Comparison of ENCODE assay signal across 2 cellular contexts in the genomic region with DNA sequence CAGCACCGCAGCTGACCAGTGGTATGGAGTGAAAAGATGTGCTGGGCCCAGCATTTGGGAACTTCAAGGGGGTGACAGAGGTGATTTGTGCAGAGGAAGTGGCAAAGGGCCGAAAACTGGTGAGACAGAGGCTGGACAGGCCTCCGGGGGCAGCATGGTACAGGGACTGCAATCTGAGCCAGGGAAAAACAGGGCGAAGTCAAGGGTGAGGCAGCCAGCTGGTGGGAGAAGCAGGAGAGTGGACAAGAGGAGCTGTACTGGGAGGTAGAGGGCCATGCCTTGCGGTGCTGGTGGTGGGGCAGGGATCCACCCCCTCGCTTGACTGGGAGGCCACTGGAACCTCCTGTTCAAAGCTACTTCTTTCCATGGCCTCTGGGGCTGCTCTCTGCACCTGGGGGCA.
TF ChIP-seq lines count a peak whose summit lies in the region.

No MANE protein-coding gene starts in this region.

TF ChIP-seq in A549, 52 proteins besides CTCF, POLR2A, EP300 and RAD21:
- TF ChIP-seq HOXB5 (CRISPR knock-in tag; IDR thresholded peaks at IDR 0.05) (no peak), HEYL (CRISPR knock-in tag; IDR thresholded peaks at IDR 0.05) (no peak), FOXS1 (CRISPR knock-in tag; IDR thresholded peaks at IDR 0.05) (no peak), MAFK (IDR thresholded peaks at IDR 0.05; ENCODE audit: partially characterized antibody) (no peak), SMC3 (IDR thresholded peaks at IDR 0.05) (no peak), CBX2 (IDR thresholded peaks at IDR 0.05; ENCODE audit: borderline replicate concordance, low read depth) (no peak), NFE2L2 (conservative IDR thresholded peaks at IDR 0.05; ENCODE audit: low read length) (no peak), RARB (CRISPR knock-in tag; IDR thresholded peaks at IDR 0.05) (no peak), MYC (IDR thresholded peaks at IDR 0.05; ENCODE audit: borderline replicate concordance, low read length) (no peak), EHF (CRISPR knock-in tag; IDR thresholded peaks at IDR 0.05) (no peak), ZSCAN20 (CRISPR knock-in tag; IDR thresholded peaks at IDR 0.05) (no peak)
- TF ChIP-seq, protein P1, sequence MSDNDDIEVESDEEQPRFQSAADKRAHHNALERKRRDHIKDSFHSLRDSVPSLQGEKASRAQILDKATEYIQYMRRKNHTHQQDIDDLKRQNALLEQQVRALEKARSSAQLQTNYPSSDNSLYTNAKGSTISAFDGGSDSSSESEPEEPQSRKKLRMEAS (IDR thresholded peaks at IDR 0.05), result no peak
- TF ChIP-seq, protein P2, sequence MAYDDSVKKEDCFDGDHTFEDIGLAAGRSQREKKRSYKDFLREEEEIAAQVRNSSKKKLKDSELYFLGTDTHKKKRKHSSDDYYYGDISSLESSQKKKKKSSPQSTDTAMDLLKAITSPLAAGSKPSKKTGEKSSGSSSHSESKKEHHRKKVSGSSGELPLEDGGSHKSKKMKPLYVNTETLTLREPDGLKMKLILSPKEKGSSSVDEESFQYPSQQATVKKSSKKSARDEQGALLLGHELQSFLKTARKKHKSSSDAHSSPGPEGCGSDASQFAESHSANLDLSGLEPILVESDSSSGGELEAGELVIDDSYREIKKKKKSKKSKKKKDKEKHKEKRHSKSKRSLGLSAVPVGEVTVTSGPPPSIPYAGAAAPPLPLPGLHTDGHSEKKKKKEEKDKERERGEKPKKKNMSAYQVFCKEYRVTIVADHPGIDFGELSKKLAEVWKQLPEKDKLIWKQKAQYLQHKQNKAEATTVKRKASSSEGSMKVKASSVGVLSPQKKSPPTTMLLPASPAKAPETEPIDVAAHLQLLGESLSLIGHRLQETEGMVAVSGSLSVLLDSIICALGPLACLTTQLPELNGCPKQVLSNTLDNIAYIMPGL (CRISPR knock-in tag; IDR thresholded peaks at IDR 0.05; ENCODE audit: borderline replicate concordance), result no peak
- TF ChIP-seq, protein P3, sequence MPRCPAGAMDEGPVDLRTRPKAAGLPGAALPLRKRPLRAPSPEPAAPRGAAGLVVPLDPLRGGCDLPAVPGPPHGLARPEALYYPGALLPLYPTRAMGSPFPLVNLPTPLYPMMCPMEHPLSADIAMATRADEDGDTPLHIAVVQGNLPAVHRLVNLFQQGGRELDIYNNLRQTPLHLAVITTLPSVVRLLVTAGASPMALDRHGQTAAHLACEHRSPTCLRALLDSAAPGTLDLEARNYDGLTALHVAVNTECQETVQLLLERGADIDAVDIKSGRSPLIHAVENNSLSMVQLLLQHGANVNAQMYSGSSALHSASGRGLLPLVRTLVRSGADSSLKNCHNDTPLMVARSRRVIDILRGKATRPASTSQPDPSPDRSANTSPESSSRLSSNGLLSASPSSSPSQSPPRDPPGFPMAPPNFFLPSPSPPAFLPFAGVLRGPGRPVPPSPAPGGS (IDR thresholded peaks at IDR 0.05), result no peak
- TF ChIP-seq, protein P4, sequence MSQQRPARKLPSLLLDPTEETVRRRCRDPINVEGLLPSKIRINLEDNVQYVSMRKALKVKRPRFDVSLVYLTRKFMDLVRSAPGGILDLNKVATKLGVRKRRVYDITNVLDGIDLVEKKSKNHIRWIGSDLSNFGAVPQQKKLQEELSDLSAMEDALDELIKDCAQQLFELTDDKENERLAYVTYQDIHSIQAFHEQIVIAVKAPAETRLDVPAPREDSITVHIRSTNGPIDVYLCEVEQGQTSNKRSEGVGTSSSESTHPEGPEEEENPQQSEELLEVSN (IDR thresholded peaks at IDR 0.05; ENCODE audit: borderline replicate concordance, low read depth), result no peak
TF ChIP-seq in A549: peak in this region for 0.

TF ChIP-seq in GM23338, 12 proteins besides CTCF, POLR2A, EP300 and RAD21:
- TF ChIP-seq, protein P5, sequence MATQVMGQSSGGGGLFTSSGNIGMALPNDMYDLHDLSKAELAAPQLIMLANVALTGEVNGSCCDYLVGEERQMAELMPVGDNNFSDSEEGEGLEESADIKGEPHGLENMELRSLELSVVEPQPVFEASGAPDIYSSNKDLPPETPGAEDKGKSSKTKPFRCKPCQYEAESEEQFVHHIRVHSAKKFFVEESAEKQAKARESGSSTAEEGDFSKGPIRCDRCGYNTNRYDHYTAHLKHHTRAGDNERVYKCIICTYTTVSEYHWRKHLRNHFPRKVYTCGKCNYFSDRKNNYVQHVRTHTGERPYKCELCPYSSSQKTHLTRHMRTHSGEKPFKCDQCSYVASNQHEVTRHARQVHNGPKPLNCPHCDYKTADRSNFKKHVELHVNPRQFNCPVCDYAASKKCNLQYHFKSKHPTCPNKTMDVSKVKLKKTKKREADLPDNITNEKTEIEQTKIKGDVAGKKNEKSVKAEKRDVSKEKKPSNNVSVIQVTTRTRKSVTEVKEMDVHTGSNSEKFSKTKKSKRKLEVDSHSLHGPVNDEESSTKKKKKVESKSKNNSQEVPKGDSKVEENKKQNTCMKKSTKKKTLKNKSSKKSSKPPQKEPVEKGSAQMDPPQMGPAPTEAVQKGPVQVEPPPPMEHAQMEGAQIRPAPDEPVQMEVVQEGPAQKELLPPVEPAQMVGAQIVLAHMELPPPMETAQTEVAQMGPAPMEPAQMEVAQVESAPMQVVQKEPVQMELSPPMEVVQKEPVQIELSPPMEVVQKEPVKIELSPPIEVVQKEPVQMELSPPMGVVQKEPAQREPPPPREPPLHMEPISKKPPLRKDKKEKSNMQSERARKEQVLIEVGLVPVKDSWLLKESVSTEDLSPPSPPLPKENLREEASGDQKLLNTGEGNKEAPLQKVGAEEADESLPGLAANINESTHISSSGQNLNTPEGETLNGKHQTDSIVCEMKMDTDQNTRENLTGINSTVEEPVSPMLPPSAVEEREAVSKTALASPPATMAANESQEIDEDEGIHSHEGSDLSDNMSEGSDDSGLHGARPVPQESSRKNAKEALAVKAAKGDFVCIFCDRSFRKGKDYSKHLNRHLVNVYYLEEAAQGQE (IDR thresholded peaks at IDR 0.05; ENCODE audit: unreplicated experiment), result no peak
- no peak for TF ChIP-seq NANOG (IDR thresholded peaks at IDR 0.05; ENCODE audit: borderline replicate concordance)
